16 cellular contexts compared by ENCODE assay signal in genomic region chr12:10968765-10969456, GRCh38. TPM values are rescaled to one million over a fixed set of nuclear protein-coding genes. Genes with fewer than 3 reads are reported as not detected.
DNase-seq lines count a peak whose midpoint lies in the region; ATAC-seq and TF ChIP-seq lines count a peak whose summit lies in the region.
"Had no signal": no experiment of that assay in that cellular context is flagged by ENCODE, and none has a peak within 500 bp of the region (broad histone marks: within the 10 kb centered on the region; RNA-seq: fewer than 3 reads in every experiment).

No MANE protein-coding gene starts in this region.

- no peak overlapping the region for H3K4me2 ChIP-seq in OCI-LY7 (ENCODE audit: low read length)

- CTCF ChIA-PET in OCI-LY7 (lab: Charles Lee; ENCODE audit: unreplicated experiment), result no interaction called here

- no peaks in the 10 kb centered on the region for H3K9me2 ChIP-seq in OCI-LY7 (ENCODE audit: insufficient read depth, low read length)

- DNase-seq in ELR (ENCODE audit: low read depth) (peak; percentile 40), astrocyte of the hippocampus (ENCODE audit: low read depth, low spot score) (peak; percentile 86), heart left ventricle (peak in 2 of 5 donors; percentile 34 to 45), sciatic nerve (ENCODE audit: low spot score) (peak; percentile 66), NCI-H2081 (lab: John Stamatoyannopoulos, UW) (no peak), inferior parietal cortex (ENCODE audit: extremely low spot score) (no peak), OCI-LY7 (ENCODE audit: low spot score) (no peak)
- no peak for DNase-seq in stimulated activated CD4-positive, alpha-beta T cell treated with anti-CD3 and anti-CD28 coated beads, Interleukin-2, amount 100 ng/mL, for 24 hours
- DNase-seq: CD4-positive, alpha-beta memory T cell; NCI-H1436 treated with DMSO at 0.1 percent for 48 hours; stimulated activated CD8-positive, alpha-beta memory T cell treated with anti-CD3 and anti-CD28 coated beads, Interleukin-4, amount 100 ng/mL, for 48 hours had no signal

- H3K9me3 ChIP-seq in heart left ventricle, result no peaks in the 10 kb centered on the region
- no peaks in the 10 kb centered on the region for H3K9me3 ChIP-seq in OCI-LY7 (ENCODE audit: low read length)

- intact Hi-C loops in heart left ventricle (cut with DNase I) (loop anchor here in 3 of 10 donors (10.0 kb wide), 3 partner anchors 206 to 236 kb away; partner anchors contain the start of gene SMIM10L1 (in 1 of the 3)), sciatic nerve (cut with DNase I) (no loop called here), OCI-LY7 (cut with micrococcal nuclease; ENCODE audit: unreplicated experiment) (no loop called here)

- H3K4me1 ChIP-seq in heart left ventricle, result peaks cover 0 to 13% (median 2%) of the 10 kb centered on the region in 12 donors
- no peaks in the 10 kb centered on the region for H3K4me1 ChIP-seq in OCI-LY7 (ENCODE audit: insufficient read depth, low read length, poor library complexity, severe bottlenecking)

- H3K79me2 ChIP-seq in OCI-LY7 (ENCODE audit: insufficient read depth, low read depth, low read length), result no peaks in the 10 kb centered on the region

- H3K27ac ChIP-seq in heart left ventricle (no peak overlapping the region), OCI-LY7 (ENCODE audit: low read depth, low read length, poor library complexity, severe bottlenecking) (no peak overlapping the region)

- POLR2A ChIA-PET in OCI-LY7 (lab: Charles Lee), result interaction anchor here (0.6 kb wide), 1 partner anchor 58 kb away, joined by 3 read pairs; no protein-coding TSS in a partner anchor

- H3K36me3 ChIP-seq in heart left ventricle (peaks cover 0 to 3% (median 0%) of the 10 kb centered on the region in 9 donors), OCI-LY7 (ENCODE audit: insufficient read depth, low read length) (no peaks in the 10 kb centered on the region)

- peak in 3 of 4 donors; percentile 55 to 78 (median 67) for ATAC-seq in heart left ventricle
- peak; percentile 90 for ATAC-seq in sciatic nerve
- ATAC-seq: activated naive CD4-positive, alpha-beta T cell treated with anti-CD3 and anti-CD28 coated beads, Interleukin-2, amount 50 U/mL, for 72 hours; GM12878 had no signal

- WGBS in heart left ventricle, 4 donors, result 56 to 63% (median 59%) methylated on average over 13 to 15 of the region's 15 CpGs

- H2AFZ ChIP-seq in OCI-LY7 (ENCODE audit: low read length), result no peak overlapping the region

- H4K20me1 ChIP-seq in OCI-LY7 (ENCODE audit: insufficient read depth, low read length), result no peaks in the 10 kb centered on the region

- no TSS peak for BruUV-seq in OCI-LY7 (replicated peaks; lab: Mats Ljungman, UMichigan)

- TF ChIP-seq POLR2A in heart left ventricle (IDR thresholded peaks at IDR 0.05), result no peak

- no peaks in the 10 kb centered on the region for H3K27me3 ChIP-seq in heart left ventricle

- TF ChIP-seq CTCF in heart left ventricle (IDR thresholded peaks at IDR 0.05) (no peak), OCI-LY7 (conservative IDR thresholded peaks at IDR 0.05; ENCODE audit: low read length) (no peak)

- H3K4me3 ChIP-seq in heart left ventricle (no peak overlapping the region), OCI-LY7 (ENCODE audit: low read depth, low read length, poor library complexity, severe bottlenecking) (no peak overlapping the region)
- H3K4me3 ChIP-seq: GM12878, skin epidermis had no signal

RNA-seq across cellular contexts. Expression of gene TAS2R50, which starts 17.8 kb away (rescaled TPM):
- total RNA-seq in heart left ventricle (under 1 TPM in 8 of 9 donors, not detected in 1; 0.27 to 0.93 (median 0.39) TPM), sciatic nerve (2.7 TPM), OCI-LY7 (2022) (0.76 and 1.4 TPM in 2 replicates)
- polyA plus RNA-seq in heart left ventricle, result under 1 TPM; 0.10 to 0.27 TPM
- 1.4 and 1.6 TPM in 2 replicates for total RNA-seq in OCI-LY7 (2014; rRNA removed; shearing (Covaris generic))
- polyA plus RNA-seq: CD4-positive, alpha-beta memory T cell; esophagus had no signal

RNA-seq across cellular contexts. Expression of gene TAS2R20, which starts 29.2 kb away (rescaled TPM):
- total RNA-seq in heart left ventricle (1 to 10 TPM in 2 of 9 donors, under 1 TPM in 6, not detected in 1; 0.36 to 1.1 (median 0.55) TPM), sciatic nerve (4.6 TPM), OCI-LY7 (2022) (1.9 and 2.3 TPM in 2 replicates)
- polyA plus RNA-seq in heart left ventricle, result under 1 TPM; 0.18 to 0.27 TPM
- 2.1 and 4.6 TPM in 2 replicates for total RNA-seq in OCI-LY7 (2014; rRNA removed; shearing (Covaris generic))

RNA-seq across cellular contexts. Expression of gene TAS2R14, which starts 29.8 kb away (rescaled TPM):
- total RNA-seq in heart left ventricle (1 to 10 TPM in 2 of 9 donors, under 1 TPM in 7; 0.35 to 1.2 (median 0.70) TPM), sciatic nerve (7.0 TPM), OCI-LY7 (2022) (2.4 and 2.8 TPM in 2 replicates)
- under 1 TPM; 0.29 to 0.95 TPM for polyA plus RNA-seq in heart left ventricle
- 2.9 and 4.5 TPM in 2 replicates for total RNA-seq in OCI-LY7 (2014; rRNA removed; shearing (Covaris generic))

RNA-seq across cellular contexts. Expression of gene PRH2, which starts 39.9 kb away (rescaled TPM):
- not detected for total RNA-seq in heart left ventricle
- polyA plus RNA-seq in heart left ventricle, result not detected
- not detected for total RNA-seq in sciatic nerve
- not detected in 2 replicates for total RNA-seq in OCI-LY7 (2014; rRNA removed; shearing (Covaris generic))
- not detected in 2 replicates for total RNA-seq in OCI-LY7 (2022)
- total RNA-seq: activated naive CD4-positive, alpha-beta T cell treated with anti-CD3 and anti-CD28 coated beads, Interleukin-2, amount 50 U/mL, for 72 hours; CD4-positive, alpha-beta memory T cell; GM12878; mesenteric fat pad had no signal
- polyA plus RNA-seq: CD4-positive, alpha-beta memory T cell; esophagus had no signal

RNA-seq across cellular contexts. Expression of gene TAS2R19, which starts 53.5 kb away (rescaled TPM):
- total RNA-seq in heart left ventricle (1 to 10 TPM in 3 of 9 donors, under 1 TPM in 5, not detected in 1; 0.44 to 2.5 (median 0.86) TPM), sciatic nerve (9.3 TPM), OCI-LY7 (2022) (2.9 and 3.4 TPM in 2 replicates)
- under 1 TPM in 1 of 2 donors, not detected in 1; 0.17 TPM for polyA plus RNA-seq in heart left ventricle
- total RNA-seq in OCI-LY7 (2014; rRNA removed; shearing (Covaris generic)), result 2.0 and 3.2 TPM in 2 replicates
- polyA plus RNA-seq: CD4-positive, alpha-beta memory T cell had no signal

Comparison
In these comparisons a context has a peak if more than half of its experiments do, and no peak if none do; other contexts are left out.
1. DNase-seq: peak in ELR (single experiment), astrocyte of the hippocampus (single experiment) and sciatic nerve (single experiment); none in stimulated activated CD4-positive, alpha-beta T cell treated with anti-CD3 and anti-CD28 coated beads, Interleukin-2, amount 100 ng/mL, for 24 hours (0 of 2), NCI-H2081 (0 of 2), inferior parietal cortex (single experiment) and OCI-LY7 (single experiment).